8 cellular contexts compared by ENCODE assay signal in genomic region chr10:86399879-86400704, GRCh38. TPM values are rescaled to one million over a fixed set of nuclear protein-coding genes. Genes with fewer than 3 reads are reported as not detected.
DNase-seq lines count a peak whose midpoint lies in the region; ATAC-seq and TF ChIP-seq lines count a peak whose summit lies in the region.

No MANE protein-coding gene starts in this region.

- TF ChIP-seq CTCF in ascending aorta (IDR thresholded peaks at IDR 0.05), result peak; percentile 94 to 98 (median 97)

- H3K36me3 ChIP-seq in ascending aorta, result no peaks in the 10 kb centered on the region
- no peaks in the 10 kb centered on the region for H3K36me3 ChIP-seq in rectal smooth muscle tissue (ENCODE audit: control insufficient read depth, insufficient read depth, low read length)
- H3K36me3 ChIP-seq in aorta (ENCODE audit: control insufficient read depth in 1 of 2, insufficient read depth in 2 of 2, low read length in 1 of 2), result no peaks in the 10 kb centered on the region

- ATAC-seq in GM18505 (IDR thresholded peaks at IDR 0.05; ENCODE audit: unreplicated experiment) (peak; percentile 88), HG02970 (IDR thresholded peaks at IDR 0.05; ENCODE audit: low FRiP score, unreplicated experiment) (peak; percentile 84), aorta (ENCODE audit: low FRiP score) (peak; percentile 96)

- peak; percentile 58 for TF ChIP-seq POLR2A in GM18505 (IDR thresholded peaks at IDR 0.05; ENCODE audit: borderline replicate concordance, extremely low read depth, insufficient read depth, insufficient read length)

- intact Hi-C loops in ascending aorta (cut with DNase I) (loop anchor here (1.0 to 10.0 kb wide), 5 partner anchors 37 to 805 kb away; partner anchors contain the start of gene WAPL), aorta (cut with DNase I) (loop anchor here (1.0 to 10.0 kb wide), 7 partner anchors 47 to 282 kb away; partner anchors contain the start of genes LDB3 (in 1 of the 2) and WAPL (in 1 of the 2))

- H3K9me3 ChIP-seq in ascending aorta (no peaks in the 10 kb centered on the region), aorta (ENCODE audit: control insufficient read depth, low read length) (no peaks in the 10 kb centered on the region)

- H3K4me1 ChIP-seq in ascending aorta (peaks cover 10 to 16% of the 10 kb centered on the region in 2 donors), rectal smooth muscle tissue (ENCODE audit: control insufficient read depth, insufficient read depth, low read length) (peaks cover 10% of the 10 kb centered on the region), aorta (ENCODE audit: control insufficient read depth in 1 of 2, insufficient read depth in 2 of 2, low read length in 2 of 2) (peaks cover 0 to 2% of the 10 kb centered on the region in 2 donors)

- peak overlapping the region; percentile 75 to 92 for H3K4me3 ChIP-seq in ascending aorta
- H3K4me3 ChIP-seq in rectal smooth muscle tissue (ENCODE audit: low read length), result peak overlapping the region; percentile 85
- peak overlapping the region; percentile 38 to 54 for H3K4me3 ChIP-seq in aorta (ENCODE audit: low read length in 2 of 2)

- H3K9ac ChIP-seq in rectal smooth muscle tissue (ENCODE audit: low read length), result peak overlapping the region; percentile 56

- peak overlapping the region; percentile 90 to 96 for H3K27ac ChIP-seq in ascending aorta
- peak overlapping the region; percentile 90 for H3K27ac ChIP-seq in rectal smooth muscle tissue (ENCODE audit: low read depth, low read length)
- peak overlapping the region; percentile 15 to 74 for H3K27ac ChIP-seq in aorta (ENCODE audit: low read depth in 1 of 2, low read length in 2 of 2)

- DNase-seq in NCI-H187 (lab: John Stamatoyannopoulos, UW) (peak; percentile 54 to 60), T-helper 2 cell (peak; percentile 78 to 95 (median 88)), ascending aorta (ENCODE audit: low spot score in 2 of 2) (peak; percentile 68 to 97), hepatic stellate cell (ENCODE audit: low spot score) (peak; percentile 97), aorta (peak; percentile 98 to 99)

- 0 to 1% methylated on average over 50 to 90 of the region's 90 CpGs for WGBS in aorta, 2 donors

- no peaks in the 10 kb centered on the region for H3K27me3 ChIP-seq in ascending aorta
- peaks cover 5% of the 10 kb centered on the region for H3K27me3 ChIP-seq in rectal smooth muscle tissue (ENCODE audit: control insufficient read depth, insufficient read depth, low read length)
- no peaks in the 10 kb centered on the region for H3K27me3 ChIP-seq in aorta (ENCODE audit: control insufficient read depth in 1 of 2, insufficient read depth in 2 of 2, low read length in 1 of 2)

RNA-seq across cellular contexts. Expression of gene GRID1, which starts 33.5 kb away (rescaled TPM):
- total RNA-seq in ascending aorta, result 1.4 TPM
- total RNA-seq in aorta, result 1 to 10 TPM; 1.1 to 3.8 TPM
- polyA plus RNA-seq in aorta, result not detected

Comparison
In these comparisons a context has a peak if more than half of its experiments do, and no peak if none do; other contexts are left out.
1. Peak in every context shown above with its lines: DNase-seq, ATAC-seq, H3K4me3 ChIP-seq and H3K27ac ChIP-seq.